22 cellular contexts compared by ENCODE assay signal in genomic region chr3:178087376-178087775, GRCh38.
"Had no signal": no experiment of that assay in that cellular context is flagged by ENCODE, and none has a peak within 500 bp of the region (broad histone marks: within the 10 kb centered on the region; RNA-seq: fewer than 3 reads in every experiment).

No MANE protein-coding gene starts in this region.

- H3K36me3 ChIP-seq: ovary, tibial artery had no signal

- H3K27ac Mint-ChIP-seq: activated CD4-positive, alpha-beta memory T cell treated with anti-CD3 and anti-CD28 coated beads for 36 hours; activated naive CD4-positive, alpha-beta T cell treated with anti-CD3 and anti-CD28 coated beads, Interleukin-2, amount 50 U/mL, for 24 hours; effector memory CD8-positive, alpha-beta T cell; immature natural killer cell; memory B cell; stimulated activated effector memory CD8-positive, alpha-beta T cell treated with anti-CD3 and anti-CD28 coated beads, Interleukin-12 subunit alpha, Interleukin-12 subunit beta, amount 100 ng/mL, for 72 hours; stimulated activated naive CD8-positive, alpha-beta T cell treated with anti-CD3 and anti-CD28 coated beads, Interleukin-15, amount 100 ng/mL, for 72 hours had no signal

- H3K36me3 Mint-ChIP-seq: immature natural killer cell; naive B cell; stimulated activated effector memory CD8-positive, alpha-beta T cell treated with anti-CD3 and anti-CD28 coated beads, Interleukin-12 subunit alpha, Interleukin-12 subunit beta, amount 100 ng/mL, for 72 hours had no signal

- ATAC-seq: body of pancreas; effector memory CD8-positive, alpha-beta T cell; esophagus mucosa; sciatic nerve; stimulated activated effector memory CD8-positive, alpha-beta T cell treated with anti-CD3 and anti-CD28 coated beads, Interleukin-12 subunit alpha, Interleukin-12 subunit beta, amount 100 ng/mL, for 72 hours; stimulated activated naive CD8-positive, alpha-beta T cell treated with anti-CD3 and anti-CD28 coated beads, Interleukin-15, amount 100 ng/mL, for 72 hours had no signal

- H3K9me3 ChIP-seq: body of pancreas, ovary had no signal

- DNase-seq: activated CD4-positive, alpha-beta memory T cell treated with anti-CD3 and anti-CD28 coated beads for 36 hours; activated CD4-positive, alpha-beta T cell treated with anti-CD3 and anti-CD28 coated beads for 48 hours; activated CD4-positive, CD25-positive, alpha-beta regulatory T cell; activated gamma-delta T cell; activated T-cell treated with anti-CD3 and anti-CD28 coated beads for 4 hours; anterior cingulate cortex; body of pancreas; effector memory CD8-positive, alpha-beta T cell; foreskin melanocyte; immature natural killer cell; naive B cell; ovary; small intestine; stimulated activated CD4-positive, alpha-beta T cell treated with anti-CD3 and anti-CD28 coated beads, Interleukin-2, amount 100 ng/mL, for 24 hours; stimulated activated naive CD8-positive, alpha-beta T cell treated with anti-CD3 and anti-CD28 coated beads, Interleukin-15, amount 100 ng/mL, for 72 hours; T-helper 9 cell; tibial artery had no signal

- H3K27me3 Mint-ChIP-seq: activated CD4-positive, alpha-beta memory T cell treated with anti-CD3 and anti-CD28 coated beads for 36 hours; activated naive CD4-positive, alpha-beta T cell treated with anti-CD3 and anti-CD28 coated beads, Interleukin-2, amount 50 U/mL, for 24 hours; stimulated activated naive CD8-positive, alpha-beta T cell treated with anti-CD3 and anti-CD28 coated beads, Interleukin-15, amount 100 ng/mL, for 72 hours had no signal

- H3K27me3 ChIP-seq: body of pancreas, ovary, tibial artery had no signal

- H3K27ac ChIP-seq: body of pancreas, ovary, tibial artery had no signal

- H3K4me3 Mint-ChIP-seq: activated CD4-positive, alpha-beta memory T cell treated with anti-CD3 and anti-CD28 coated beads for 36 hours; activated naive CD4-positive, alpha-beta T cell treated with anti-CD3 and anti-CD28 coated beads, Interleukin-2, amount 50 U/mL, for 24 hours; effector memory CD8-positive, alpha-beta T cell; immature natural killer cell; memory B cell; naive B cell; stimulated activated effector memory CD8-positive, alpha-beta T cell treated with anti-CD3 and anti-CD28 coated beads, Interleukin-12 subunit alpha, Interleukin-12 subunit beta, amount 100 ng/mL, for 72 hours; stimulated activated naive CD8-positive, alpha-beta T cell treated with anti-CD3 and anti-CD28 coated beads, Interleukin-15, amount 100 ng/mL, for 72 hours had no signal

- H3K9me3 Mint-ChIP-seq: effector memory CD8-positive, alpha-beta T cell; memory B cell had no signal

- H3K4me3 ChIP-seq: body of pancreas, ovary, tibial artery had no signal
